In genomic region chr20:40979247-40979646, GRCh38 we compare ENCODE assay signal across 25 cellular contexts.
"Had no signal": no experiment of that assay in that cellular context is flagged by ENCODE, and none has a peak within 500 bp of the region (broad histone marks: within the 10 kb centered on the region; RNA-seq: fewer than 3 reads in every experiment).

No MANE protein-coding gene starts in this region.

- H3K36me3 ChIP-seq: SJSA1 had no signal

- H3K27ac Mint-ChIP-seq: activated B cell treated with CpG ODN at 0.5 μM for 24 hours; activated CD4-positive, alpha-beta T cell treated with anti-CD3 and anti-CD28 coated beads, Interleukin-2, amount 10 ng/mL, durations not matched to agents 24 days and 14 days; activated naive CD4-positive, alpha-beta T cell treated with anti-CD3 and anti-CD28 coated beads, Interleukin-2, amount 50 U/mL, for 24 hours; activated T-helper 17 cell treated with anti-CD3 and anti-CD28 coated beads, Interleukin-2, amount 50 U/mL, for 72 hours; IgD-negative memory B cell; T-helper 17 cell had no signal

- H3K27me3 Mint-ChIP-seq: T-helper 17 cell had no signal

- H3K27ac ChIP-seq: RWPE1, SJSA1 had no signal

- H3K4me1 Mint-ChIP-seq: activated naive CD4-positive, alpha-beta T cell treated with anti-CD3 and anti-CD28 coated beads, Interleukin-2, amount 50 U/mL, for 24 hours; activated T-helper 17 cell treated with anti-CD3 and anti-CD28 coated beads, Interleukin-2, amount 50 U/mL, for 72 hours; T-helper 17 cell had no signal

- H3K4me3 ChIP-seq: SJSA1 had no signal

- DNase-seq: activated B cell treated with CpG ODN at 0.5 μM for 24 hours; activated CD4-positive, alpha-beta T cell treated with anti-CD3 and anti-CD28 coated beads for 1 hour; activated CD4-positive, alpha-beta T cell treated with anti-CD3 and anti-CD28 coated beads, Interleukin-2, amount 10 ng/mL, durations not matched to agents 24 days and 14 days; activated CD4-positive, alpha-beta T cell treated with anti-CD3 and anti-CD28 coated beads, Interleukin-2, amount 50 U/mL, for 48 hours; activated T-cell treated with anti-CD3 and anti-CD28 coated beads, Interleukin-2, amount 50 U/mL, for 48 hours; aorta; central memory CD4-positive, alpha-beta T cell; KG1; MV-4-11; NCI-H1092 treated with DMSO at 0.1 percent for 48 hours; NCI-H1417 treated with DMSO at 0.1 percent for 48 hours; NCI-H187; NCI-H2081; NCI-H510A treated with DMSO at 0.1 percent for 48 hours; NCI-H69; NK-92 treated with Interleukin-12 subunit alpha and Interleukin-12 subunit beta, amount 100 ng/mL, for 24 hours; OCI-M1; T-helper 17 cell; T-helper 9 cell had no signal

- H3K4me3 Mint-ChIP-seq: activated B cell treated with CpG ODN at 0.5 μM for 24 hours; activated CD4-positive, alpha-beta T cell treated with anti-CD3 and anti-CD28 coated beads, Interleukin-2, amount 10 ng/mL, durations not matched to agents 24 days and 14 days; activated naive CD4-positive, alpha-beta T cell treated with anti-CD3 and anti-CD28 coated beads, Interleukin-2, amount 50 U/mL, for 24 hours; activated T-helper 17 cell treated with anti-CD3 and anti-CD28 coated beads, Interleukin-2, amount 50 U/mL, for 72 hours; IgD-negative memory B cell; T-helper 17 cell had no signal

- ATAC-seq: activated T-helper 17 cell treated with anti-CD3 and anti-CD28 coated beads, Interleukin-2, amount 50 U/mL, for 72 hours; Panc1; T-helper 17 cell had no signal

- H3K4me1 ChIP-seq: SJSA1 had no signal
